ENCODE assay signal across 33 cellular contexts in genomic region chr14:84575681-84576080, GRCh38.
"Had no signal": no experiment of that assay in that cellular context is flagged by ENCODE, and none has a peak within 500 bp of the region (broad histone marks: within the 10 kb centered on the region; RNA-seq: fewer than 3 reads in every experiment).

No MANE protein-coding gene starts in this region.

- H3K79me2 ChIP-seq: hepatocyte had no signal

- H3K4me3 ChIP-seq: esophagus squamous epithelium, gastroesophageal sphincter, heart right ventricle, hepatocyte had no signal

- ATAC-seq: activated naive CD4-positive, alpha-beta T cell treated with anti-CD3 and anti-CD28 coated beads, Interleukin-2, amount 50 U/mL, for 72 hours; activated T-cell treated with anti-CD3 and anti-CD28 coated beads, Interleukin-2, amount 50 U/mL, for 72 hours; gastroesophageal sphincter; heart right ventricle; T-helper 17 cell; WTC11 had no signal

- H3K9me3 ChIP-seq: esophagus squamous epithelium, gastroesophageal sphincter, heart right ventricle had no signal

- H2AFZ ChIP-seq: hepatocyte had no signal

- H3K36me3 ChIP-seq: brain microvascular endothelial cell, esophagus squamous epithelium, gastroesophageal sphincter, heart right ventricle had no signal

- H3K4me1 ChIP-seq: esophagus squamous epithelium, gastroesophageal sphincter, heart right ventricle had no signal

- H3K27ac ChIP-seq: brain microvascular endothelial cell, epithelial cell of prostate, esophagus squamous epithelium, gastroesophageal sphincter, heart right ventricle, hepatocyte, VCaP had no signal

- FAIRE-seq: astrocyte, bronchial epithelial cell, colon, endometrium, endothelial cell of umbilical vein, TTC549 had no signal

- DNase-seq: activated CD4-positive, alpha-beta memory T cell treated with anti-CD3 and anti-CD28 coated beads, Interleukin-2, amount 10 ng/mL, durations not matched to agents 7 days and 5 days; activated CD4-positive, alpha-beta T cell treated with anti-CD3 and anti-CD28 coated beads for 1 hour; activated CD4-positive, alpha-beta T cell treated with anti-CD3 and anti-CD28 coated beads for 4 hours; activated CD4-positive, alpha-beta T cell treated with anti-CD3 and anti-CD28 coated beads, Interleukin-2, amount 10 ng/mL, durations not matched to agents 7 days and 5 days; activated CD4-positive, alpha-beta T cell treated with anti-CD3 and anti-CD28 coated beads, Interleukin-2, amount 50 U/mL, for 4 hours; activated CD8-positive, alpha-beta memory T cell treated with anti-CD3 and anti-CD28 coated beads, Interleukin-2, amount 50 U/mL, for 48 hours; activated gamma-delta T cell; activated naive CD4-positive, alpha-beta T cell; activated naive CD4-positive, alpha-beta T cell treated with anti-CD3 and anti-CD28 coated beads, Interleukin-2, amount 10 ng/mL, durations not matched to agents 7 days and 5 days; activated naive CD8-positive, alpha-beta T cell treated with anti-CD3 and anti-CD28 coated beads, Interleukin-2, amount 10 ng/mL, durations not matched to agents 7 days and 5 days; activated T-cell treated with anti-CD3 and anti-CD28 coated beads for 4 hours; activated T-cell treated with anti-CD3 and anti-CD28 coated beads, Interleukin-2, amount 50 U/mL, for 24 hours; activated T-cell treated with anti-CD3 and anti-CD28 coated beads, Interleukin-2, amount 50 U/mL, for 72 hours; anterior cingulate cortex; brain microvascular endothelial cell; effector CD8-positive, alpha-beta T cell; esophagus squamous epithelium; foreskin melanocyte; heart right ventricle; T-helper 17 cell; T1000 had no signal

- H3K4me2 ChIP-seq: hepatocyte had no signal

- H3K27me3 ChIP-seq: brain microvascular endothelial cell, esophagus squamous epithelium, gastroesophageal sphincter, heart right ventricle, hepatocyte had no signal
